ENCODE assay signal across 8 cellular contexts in the genomic region with DNA sequence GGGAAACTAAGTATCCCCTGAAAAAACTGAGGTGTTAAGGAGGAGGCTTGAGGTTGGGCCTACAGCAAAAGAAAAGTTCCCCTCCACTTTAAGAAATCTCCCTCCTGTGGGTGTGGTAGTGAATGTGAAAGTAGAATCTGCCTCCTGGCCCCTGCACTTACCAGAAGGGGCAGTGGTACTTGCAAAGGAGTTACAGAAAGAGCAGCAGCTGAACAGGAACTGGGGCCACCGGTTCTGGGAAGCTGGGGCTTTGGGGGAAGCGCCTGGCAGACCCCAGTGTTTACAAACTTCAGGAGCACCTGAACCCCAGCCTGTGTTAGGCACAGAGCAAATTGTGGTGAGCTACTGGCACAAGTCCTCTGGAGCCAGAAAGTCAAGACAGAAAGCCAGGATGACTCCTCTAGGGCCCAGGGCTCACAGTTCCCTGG.
DNase-seq lines count a peak whose midpoint lies in the region; ATAC-seq and TF ChIP-seq lines count a peak whose summit lies in the region.

No MANE protein-coding gene starts in this region.

- TF ChIP-seq CTCF in H9 (conservative IDR thresholded peaks at IDR 0.05) (peak; percentile 32; the same call in 1 of the 3 replicates), Calu3 (IDR thresholded peaks at IDR 0.05; ENCODE audit: unreplicated experiment) (no peak), endothelial cell (IDR thresholded peaks at IDR 0.05; ENCODE audit: unreplicated experiment) (no peak)

- CTCF ChIA-PET in Calu3 (lab: Charles Lee) = no interaction called here

- peaks cover 3 to 8% of the 10 kb centered on the region in 2 experiments; a peak in 2 of 4 replicates for H3K4me1 Mint-ChIP-seq in H9
- H3K4me1 Mint-ChIP-seq in effector memory CD8-positive, alpha-beta T cell (ENCODE audit: low read depth in 2 of 2) = peaks cover 35 to 48% of the 10 kb centered on the region in 2 donors
- H3K4me1 Mint-ChIP-seq in Calu3 (ENCODE audit: low read depth, unreplicated experiment) = no peaks in the 10 kb centered on the region
- H3K4me1 Mint-ChIP-seq in endothelial cell (ENCODE audit: unreplicated experiment) = peaks cover 30% of the 10 kb centered on the region

- no peaks in the 10 kb centered on the region for H3K4me1 ChIP-seq in H9 (ENCODE audit: insufficient read depth, low read length)
- peaks cover 15% of the 10 kb centered on the region for H3K4me1 ChIP-seq in stomach smooth muscle (ENCODE audit: control insufficient read depth, insufficient read depth, low read length)

- H2BK12ac ChIP-seq in H9 (ENCODE audit: insufficient read length, low read depth, low read length) = no peak overlapping the region

- H2BK5ac ChIP-seq in H9 (ENCODE audit: insufficient read length, low read length) = no peak overlapping the region

- intact Hi-C loops in Calu3 (cut with micrococcal nuclease; ENCODE audit: unreplicated experiment) = no loop called here

- H3K9me3 Mint-ChIP-seq in H9 = peaks cover 0 to 4% of the 10 kb centered on the region in 2 experiments; a peak in 3 of 5 replicates
- H3K9me3 Mint-ChIP-seq in effector memory CD8-positive, alpha-beta T cell = no peaks in the 10 kb centered on the region
- H3K9me3 Mint-ChIP-seq in Calu3 (ENCODE audit: low read depth, unreplicated experiment) = no peaks in the 10 kb centered on the region
- no peaks in the 10 kb centered on the region for H3K9me3 Mint-ChIP-seq in endothelial cell (ENCODE audit: unreplicated experiment)

- no peak overlapping the region for H3K9ac ChIP-seq in H9 (ENCODE audit: extremely low read depth, insufficient read length, low read length)
- no peak overlapping the region for H3K9ac ChIP-seq in stomach smooth muscle (ENCODE audit: low read length in 2 of 2)

- no peak overlapping the region for H3T11ph ChIP-seq in H9 (ENCODE audit: low read length)

- H3K79me2 ChIP-seq in H9 (ENCODE audit: insufficient read depth, low read length) = no peaks in the 10 kb centered on the region

- no peak overlapping the region for H3K18ac ChIP-seq in H9 (ENCODE audit: insufficient read length, low read depth, low read length)

- H3K4ac ChIP-seq in H9 (ENCODE audit: low read depth, low read length) = no peak overlapping the region

- H3K4me3 ChIP-seq in stomach smooth muscle (ENCODE audit: low read length in 2 of 2) = no peak overlapping the region

- no peak overlapping the region for H2AFZ ChIP-seq in H9 (ENCODE audit: low read length)

- no peak overlapping the region for H3K14ac ChIP-seq in H9 (ENCODE audit: insufficient read depth, low read length)

- BruUV-seq in Calu3 (replicated peaks; lab: Mats Ljungman, UMichigan) = no TSS peak

- H4K91ac ChIP-seq in H9 (ENCODE audit: insufficient read length, low read depth, low read length) = no peak overlapping the region

- H3K4me2 ChIP-seq in H9 (ENCODE audit: insufficient read depth, insufficient read length, low read length) = no peak overlapping the region

- H3K4me3 Mint-ChIP-seq in H9 = no peak overlapping the region
- peak overlapping the region; percentile 74 for H3K4me3 Mint-ChIP-seq in effector memory CD8-positive, alpha-beta T cell
- H3K4me3 Mint-ChIP-seq in Calu3 (ENCODE audit: low read depth, unreplicated experiment) = no peak overlapping the region
- H3K4me3 Mint-ChIP-seq in endothelial cell (ENCODE audit: unreplicated experiment) = no peak overlapping the region

- H2BK15ac ChIP-seq in H9 (ENCODE audit: low read depth, low read length) = no peak overlapping the region

- H3K27me3 ChIP-seq in H9 (ENCODE audit: insufficient read depth, low read length) (no peaks in the 10 kb centered on the region), stomach smooth muscle (ENCODE audit: control insufficient read depth in 1 of 2, insufficient read depth in 2 of 2, low read length in 2 of 2) (no peaks in the 10 kb centered on the region)

- H3K36me3 Mint-ChIP-seq in H9 (ENCODE audit: insufficient read depth in 1 of 3, low read depth in 3 of 3) (peaks cover 0 to 4% (median 2%) of the 10 kb centered on the region in 3 experiments; a peak in 3 of 7 replicates), Calu3 (ENCODE audit: insufficient read depth, unreplicated experiment) (no peaks in the 10 kb centered on the region), endothelial cell (ENCODE audit: low read depth, unreplicated experiment) (peaks cover 10% of the 10 kb centered on the region)
- H3K36me3 Mint-ChIP-seq in effector memory CD8-positive, alpha-beta T cell (ENCODE audit: insufficient read depth) = no peaks in the 10 kb centered on the region

- no peaks in the 10 kb centered on the region for H3K23me2 ChIP-seq in H9 (ENCODE audit: insufficient read length, low read depth, low read length, poor library complexity, severe bottlenecking)

- no peak overlapping the region for H2AK5ac ChIP-seq in H9 (ENCODE audit: insufficient read length, low read length)

- H2BK120ac ChIP-seq in H9 (ENCODE audit: low read depth, low read length, poor library complexity, severe bottlenecking) = no peak overlapping the region

- H3K9me3 ChIP-seq in H9 (ENCODE audit: control insufficient read depth, low read depth, low read length) (no peaks in the 10 kb centered on the region), stomach smooth muscle (ENCODE audit: control insufficient read depth in 2 of 2, low read length in 2 of 2) (peaks cover 0 to 2% of the 10 kb centered on the region in 2 donors)

- H3K27ac ChIP-seq in H9 (ENCODE audit: insufficient read length, low read depth, low read length) (no peak overlapping the region), stomach smooth muscle (ENCODE audit: low read length) (peak overlapping the region; percentile 18)

- no peak overlapping the region for H2BK20ac ChIP-seq in H9 (ENCODE audit: low read depth, low read length, poor library complexity, severe bottlenecking)

- WGBS in H9 (ENCODE audit: extremely low coverage, insufficient read length, low lambda C conversion rate) = no CpG with 5 or more reads among the region's 2 CpGs

- no peaks in the 10 kb centered on the region for H3K36me3 ChIP-seq in stomach smooth muscle (ENCODE audit: control insufficient read depth in 2 of 2, insufficient read depth in 2 of 2, low read length in 2 of 2)

- no peak overlapping the region for H4K8ac ChIP-seq in H9 (replicated peaks; ENCODE audit: insufficient read length, low read depth, low read length)

- H4K5ac ChIP-seq in H9 (ENCODE audit: insufficient read length, low read depth, low read length) = no peak overlapping the region

- H3K27me3 Mint-ChIP-seq in H9 (ENCODE audit: low read depth) (peaks cover 1% of the 10 kb centered on the region; the same call in 1 of the 2 replicates), Calu3 (ENCODE audit: unreplicated experiment) (no peaks in the 10 kb centered on the region), endothelial cell (ENCODE audit: unreplicated experiment) (peaks cover 4% of the 10 kb centered on the region)
- no peaks in the 10 kb centered on the region for H3K27me3 Mint-ChIP-seq in effector memory CD8-positive, alpha-beta T cell

- no peaks in the 10 kb centered on the region for H4K20me1 ChIP-seq in H9 (ENCODE audit: control insufficient read depth, insufficient read depth, insufficient read length)

- H3K56ac ChIP-seq in H9 (ENCODE audit: insufficient read length, low read depth, low read length) = no peak overlapping the region

- DNase-seq in H9 (no peak), RPMI7951 (ENCODE audit: low read depth) (peak; percentile 61), SKM-1 treated with dmso at 0.1 percent for 144 hours (lab: John Stamatoyannopoulos, UW; ENCODE audit: unreplicated experiment) (no peak), Calu3 (no peak), endothelial cell (ENCODE audit: low spot score) (no peak)
- peak; percentile 25 to 42 (median 40) for DNase-seq in effector memory CD8-positive, alpha-beta T cell

- H3K79me1 ChIP-seq in H9 (ENCODE audit: insufficient read depth, low read depth, low read length, poor library complexity, severe bottlenecking) = no peaks in the 10 kb centered on the region

- H3K27ac Mint-ChIP-seq in H9 (no peak overlapping the region), Calu3 (ENCODE audit: unreplicated experiment) (no peak overlapping the region), endothelial cell (ENCODE audit: unreplicated experiment) (no peak overlapping the region)
- H3K27ac Mint-ChIP-seq in effector memory CD8-positive, alpha-beta T cell = peak overlapping the region; percentile 90 to 97

- no peak overlapping the region for H3K23ac ChIP-seq in H9 (ENCODE audit: insufficient read length, low read depth, low read length)

- ATAC-seq in GM18502 (IDR thresholded peaks at IDR 0.05; ENCODE audit: poor library complexity, unreplicated experiment) = peak; percentile 96
- ATAC-seq in effector memory CD8-positive, alpha-beta T cell (replicated peaks) = peak; percentile 87

Comparison
In these comparisons a context has a peak if more than half of its experiments do, and no peak if none do; other contexts are left out.
1. DNase-seq: peak in RPMI7951 (single experiment) and effector memory CD8-positive, alpha-beta T cell (3 of 3); none in H9 (single experiment), SKM-1 treated with dmso at 0.1 percent for 144 hours (single experiment), Calu3 (single experiment) and endothelial cell (single experiment).
2. H3K27ac Mint-ChIP-seq: peak in effector memory CD8-positive, alpha-beta T cell (2 of 2); none in H9 (0 of 3), Calu3 (single experiment) and endothelial cell (single experiment).
3. H3K4me3 Mint-ChIP-seq: peak in effector memory CD8-positive, alpha-beta T cell (2 of 2); none in H9 (0 of 2), Calu3 (single experiment) and endothelial cell (single experiment).